Comparison of ENCODE assay signal across 15 cellular contexts in the genomic region with DNA sequence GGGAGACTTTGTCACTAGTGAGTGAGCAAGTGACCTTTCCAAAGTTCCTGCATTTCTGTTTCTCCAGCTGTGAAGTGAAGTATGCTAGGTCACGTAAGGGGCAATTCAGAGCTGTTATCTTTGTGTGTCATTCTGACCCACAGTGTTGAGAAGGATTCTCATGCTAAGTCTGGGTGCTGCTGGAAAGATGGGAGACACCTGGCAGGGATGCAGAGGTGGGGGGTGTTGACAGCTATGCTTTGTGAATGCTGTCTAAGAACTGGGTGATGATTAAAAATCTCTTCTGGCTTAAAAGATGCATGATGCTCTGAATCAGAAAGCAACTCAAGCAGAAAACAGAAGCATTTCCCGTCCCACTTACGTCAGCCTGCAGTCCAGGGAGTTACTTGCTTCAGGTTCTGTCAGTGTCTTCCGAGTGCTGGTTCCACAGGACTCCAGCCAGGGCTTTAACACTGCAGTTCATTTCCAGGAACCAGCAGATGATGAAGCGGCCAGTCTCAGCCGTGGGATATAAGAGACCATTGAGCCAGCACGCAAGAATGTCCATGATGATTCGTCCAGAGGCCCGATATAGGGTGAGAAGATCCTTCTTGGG. TPM values are rescaled to one million over a fixed set of nuclear protein-coding genes. Genes with fewer than 3 reads are reported as not detected.
DNase-seq lines count a peak whose midpoint lies in the region; ATAC-seq, FAIRE-seq and TF ChIP-seq lines count a peak whose summit lies in the region.
"Had no signal": no experiment of that assay in that cellular context is flagged by ENCODE, and none has a peak within 500 bp of the region (broad histone marks: within the 10 kb centered on the region; RNA-seq: fewer than 3 reads in every experiment).

No MANE protein-coding gene starts in this region.

- TF ChIP-seq CTCF in fibroblast of mammary gland (conservative IDR thresholded peaks at IDR 0.05; ENCODE audit: control insufficient read depth, insufficient read depth, low read depth, low read length) (no peak), progenitor cell of endocrine pancreas (IDR thresholded peaks at IDR 0.05; ENCODE audit: unreplicated experiment) (no peak)

- H3K4me1 Mint-ChIP-seq in activated T-cell treated with anti-CD3 and anti-CD28 coated beads, Interleukin-2, amount 50 U/mL, for 24 hours (ENCODE audit: low read depth) = peaks cover 25% of the 10 kb centered on the region
- H3K4me1 Mint-ChIP-seq in progenitor cell of endocrine pancreas (ENCODE audit: low read depth) = peaks cover 24% of the 10 kb centered on the region
- no peaks in the 10 kb centered on the region for H3K4me1 Mint-ChIP-seq in naive thymus-derived CD8-positive, alpha-beta T cell

- H3K4me3 ChIP-seq in fibroblast of mammary gland (ENCODE audit: control insufficient read depth, low read depth, low read length) = no peak overlapping the region
- H3K4me3 ChIP-seq: coronary artery, gastroesophageal sphincter had no signal

- no peak for TF ChIP-seq POLR2A in GM12891 (IDR thresholded peaks at IDR 0.05; ENCODE audit: low read depth, low read length)

- peak overlapping the region; percentile 17 for H3K27ac Mint-ChIP-seq in activated T-cell treated with anti-CD3 and anti-CD28 coated beads, Interleukin-2, amount 50 U/mL, for 24 hours
- peak overlapping the region; percentile 93 for H3K27ac Mint-ChIP-seq in progenitor cell of endocrine pancreas
- H3K27ac Mint-ChIP-seq in naive thymus-derived CD8-positive, alpha-beta T cell = peak overlapping the region in 2 of 10 donors; percentile 7 to 23
- H3K27ac Mint-ChIP-seq: activated CD4-positive, alpha-beta T cell treated with anti-CD3 and anti-CD28 coated beads, Interleukin-2, amount 10 ng/mL, durations not matched to agents 7 days and 5 days; T-cell had no signal

- no peak for FAIRE-seq in GM12891 (lab: Jason Lieb, UNC)

- H3K4me3 Mint-ChIP-seq in activated T-cell treated with anti-CD3 and anti-CD28 coated beads, Interleukin-2, amount 50 U/mL, for 24 hours = no peak overlapping the region
- H3K4me3 Mint-ChIP-seq in progenitor cell of endocrine pancreas (ENCODE audit: low read depth) = no peak overlapping the region
- H3K4me3 Mint-ChIP-seq in naive thymus-derived CD8-positive, alpha-beta T cell = no peak overlapping the region
- H3K4me3 Mint-ChIP-seq: activated CD4-positive, alpha-beta T cell treated with anti-CD3 and anti-CD28 coated beads, Interleukin-2, amount 10 ng/mL, durations not matched to agents 7 days and 5 days; T-cell had no signal

- peaks cover 75% of the 10 kb centered on the region for H3K36me3 Mint-ChIP-seq in activated T-cell treated with anti-CD3 and anti-CD28 coated beads, Interleukin-2, amount 50 U/mL, for 24 hours (ENCODE audit: low read depth)
- H3K36me3 Mint-ChIP-seq in progenitor cell of endocrine pancreas (ENCODE audit: insufficient read depth) = peaks cover 14% of the 10 kb centered on the region
- H3K36me3 Mint-ChIP-seq in naive thymus-derived CD8-positive, alpha-beta T cell = peaks cover 6 to 45% (median 15%) of the 10 kb centered on the region in 3 donors

- POLR2A ChIA-PET in naive thymus-derived CD8-positive, alpha-beta T cell (lab: Charles Lee) = no interaction called here

- H3K27me3 Mint-ChIP-seq in activated T-cell treated with anti-CD3 and anti-CD28 coated beads, Interleukin-2, amount 50 U/mL, for 24 hours = no peaks in the 10 kb centered on the region
- H3K27me3 Mint-ChIP-seq in progenitor cell of endocrine pancreas = no peaks in the 10 kb centered on the region
- H3K27me3 Mint-ChIP-seq in naive thymus-derived CD8-positive, alpha-beta T cell = no peaks in the 10 kb centered on the region
- H3K27me3 Mint-ChIP-seq: activated CD4-positive, alpha-beta T cell treated with anti-CD3 and anti-CD28 coated beads, Interleukin-2, amount 10 ng/mL, durations not matched to agents 7 days and 5 days; T-cell had no signal

- ATAC-seq in HG03439 (IDR thresholded peaks at IDR 0.05; ENCODE audit: unreplicated experiment) = no peak
- no peak for ATAC-seq in naive thymus-derived CD8-positive, alpha-beta T cell
- ATAC-seq: gastroesophageal sphincter, T-cell had no signal

- no peaks in the 10 kb centered on the region for H3K9me3 Mint-ChIP-seq in activated T-cell treated with anti-CD3 and anti-CD28 coated beads, Interleukin-2, amount 50 U/mL, for 24 hours
- H3K9me3 Mint-ChIP-seq in progenitor cell of endocrine pancreas (ENCODE audit: low read depth) = no peaks in the 10 kb centered on the region
- H3K9me3 Mint-ChIP-seq in naive thymus-derived CD8-positive, alpha-beta T cell = no peaks in the 10 kb centered on the region
- H3K9me3 Mint-ChIP-seq: activated CD4-positive, alpha-beta T cell treated with anti-CD3 and anti-CD28 coated beads, Interleukin-2, amount 10 ng/mL, durations not matched to agents 7 days and 5 days; T-cell had no signal

- no peak for DNase-seq in activated T-cell treated with anti-CD3 and anti-CD28 coated beads, Interleukin-2, amount 50 U/mL, for 24 hours
- DNase-seq in activated T-cell treated with anti-CD3 and anti-CD28 coated beads for 4 hours = no peak
- peak; percentile 45 for DNase-seq in NCI-H226
- DNase-seq in fibroblast of mammary gland (ENCODE audit: low read depth) = peak; percentile 51
- DNase-seq in progenitor cell of endocrine pancreas (ENCODE audit: low spot score, unreplicated experiment) = no peak
- no peak for DNase-seq in GM12891 (ENCODE audit: insufficient read length, low spot score)
- DNase-seq in naive thymus-derived CD8-positive, alpha-beta T cell = no peak
- DNase-seq: activated CD4-positive, alpha-beta T cell treated with anti-CD3 and anti-CD28 coated beads, Interleukin-2, amount 10 ng/mL, durations not matched to agents 7 days and 5 days; activated naive CD4-positive, alpha-beta T cell treated with Interleukin-2 at 50 U/mL for 16 hours; left colon; occipital lobe; T-cell had no signal

TF ChIP-seq in GM12891, 5 proteins besides CTCF, POLR2A, EP300 and RAD21:
- TF ChIP-seq SPI1 (IDR thresholded peaks at IDR 0.05; ENCODE audit: low read depth, low read length) = no peak
- no peak for TF ChIP-seq PAX5 (IDR thresholded peaks at IDR 0.05; ENCODE audit: insufficient read depth, low read length, severe bottlenecking)
- TF ChIP-seq TAF1 (IDR thresholded peaks at IDR 0.05; ENCODE audit: low read depth, low read length) = no peak
- TF ChIP-seq POU2F2 (IDR thresholded peaks at IDR 0.05; ENCODE audit: low read depth, low read length) = no peak
- TF ChIP-seq POLR2AphosphoS5 (IDR thresholded peaks at IDR 0.05; ENCODE audit: low read depth, low read length) = no peak

RNA-seq across cellular contexts. Expression of a gene that starts 30.9 kb away (rescaled TPM):
- total RNA-seq in progenitor cell of endocrine pancreas = 189 and 201 TPM in 2 replicates
- polyA plus RNA-seq in GM12891 (2012; ENCODE audit: low read depth, missing spikeins) = 31.3 TPM
- total RNA-seq in naive thymus-derived CD8-positive, alpha-beta T cell = 100 to 1,000 TPM; 147 to 149 TPM
- polyA plus RNA-seq in naive thymus-derived CD8-positive, alpha-beta T cell = 10 to 100 TPM; 15.2 to 20.1 (median 18.4) TPM

RNA-seq across cellular contexts. Expression of a gene that starts 49.7 kb away (rescaled TPM):
- total RNA-seq in progenitor cell of endocrine pancreas = 60.2 and 61.6 TPM in 2 replicates
- 10.7 TPM for polyA plus RNA-seq in GM12891 (2012; ENCODE audit: low read depth, missing spikeins)
- 10 to 100 TPM in 1 of 2 experiments, 1 to 10 TPM in 1; 9.5 to 11.4 TPM for total RNA-seq in naive thymus-derived CD8-positive, alpha-beta T cell
- polyA plus RNA-seq in naive thymus-derived CD8-positive, alpha-beta T cell = 1 to 10 TPM; 2.2 to 3.2 (median 2.2) TPM

Comparison
In these comparisons a context has a peak if more than half of its experiments do, and no peak if none do; other contexts are left out.
1. DNase-seq: peak in NCI-H226 (single experiment) and fibroblast of mammary gland (single experiment); none in activated T-cell treated with anti-CD3 and anti-CD28 coated beads, Interleukin-2, amount 50 U/mL, for 24 hours (single experiment), activated T-cell treated with anti-CD3 and anti-CD28 coated beads for 4 hours (single experiment), progenitor cell of endocrine pancreas (single experiment), GM12891 (single experiment) and naive thymus-derived CD8-positive, alpha-beta T cell (0 of 10).